10 cellular contexts compared by ENCODE assay signal in genomic region chr1:226945106-226945857, GRCh38. TPM values are rescaled to one million over a fixed set of nuclear protein-coding genes. Genes with fewer than 3 reads are reported as not detected.
DNase-seq lines count a peak whose midpoint lies in the region; ATAC-seq and TF ChIP-seq lines count a peak whose summit lies in the region.
"Had no signal": no experiment of that assay in that cellular context is flagged by ENCODE, and none has a peak within 500 bp of the region (broad histone marks: within the 10 kb centered on the region; RNA-seq: fewer than 3 reads in every experiment).

No MANE protein-coding gene starts in this region.

- H3K4me1 Mint-ChIP-seq in T-helper 17 cell: peaks cover 48% of the 10 kb centered on the region

- intact Hi-C loops in thyroid gland (cut with DNase I): no loop called here

- TF ChIP-seq POLR2A in thyroid gland (IDR thresholded peaks at IDR 0.05): no peak

- H3K4me3 ChIP-seq in SJCRH30 (peak overlapping the region; percentile 28), thyroid gland (replicated peaks in 1 of 3) (no peak overlapping the region)
- H3K4me3 ChIP-seq: HAP-1 had no signal

- DNase-seq in NCI-H748 (lab: John Stamatoyannopoulos, UW; ENCODE audit: unreplicated experiment) (peak; percentile 74), NCI-H748 treated with DMSO at 0.1 percent for 48 hours (lab: John Stamatoyannopoulos, UW) (no peak), SJCRH30 (peak; percentile 77 to 81), left lobe of liver (ENCODE audit: low spot score) (peak; percentile 90), thyroid gland (peak; percentile 49 to 57), LoVo (ENCODE audit: low spot score) (no peak), T-helper 17 cell (no peak), anterior cingulate cortex (lab: John Stamatoyannopoulos, UW) (no peak)
- DNase-seq: SW 1271 had no signal

- H3K4me1 ChIP-seq in SJCRH30 (peaks cover 14% of the 10 kb centered on the region), thyroid gland (peaks cover 20 to 46% of the 10 kb centered on the region in 2 donors)

- no peaks in the 10 kb centered on the region for H3K36me3 Mint-ChIP-seq in T-helper 17 cell (ENCODE audit: low read depth)

- H3K27ac Mint-ChIP-seq in T-helper 17 cell: no peak overlapping the region

- H3K27ac ChIP-seq in SJCRH30 (peak overlapping the region; percentile 2; the same call in 1 of the 2 replicates), thyroid gland (peak overlapping the region in 2 of 3 donors; percentile 29 to 52)

- H3K9me3 ChIP-seq in SJCRH30 (replicated peaks) (no peaks in the 10 kb centered on the region), thyroid gland (no peaks in the 10 kb centered on the region), T-helper 17 cell (ENCODE audit: control insufficient read depth, low read length, poor library complexity, severe bottlenecking) (no peaks in the 10 kb centered on the region)
- H3K9me3 ChIP-seq: HAP-1 had no signal

- H3K27me3 Mint-ChIP-seq in T-helper 17 cell: no peaks in the 10 kb centered on the region

- TF ChIP-seq CTCF in thyroid gland (IDR thresholded peaks at IDR 0.05): no peak

- ATAC-seq in left lobe of liver: peak; percentile 77
- no peak for ATAC-seq in T-helper 17 cell

- H3K36me3 ChIP-seq in SJCRH30 (no peaks in the 10 kb centered on the region), thyroid gland (no peaks in the 10 kb centered on the region)
- H3K36me3 ChIP-seq: HAP-1 had no signal

- H3K4me3 Mint-ChIP-seq in T-helper 17 cell: no peak overlapping the region

- H3K27me3 ChIP-seq in SJCRH30: no peaks in the 10 kb centered on the region
- no peaks in the 10 kb centered on the region for H3K27me3 ChIP-seq in thyroid gland

- WGBS in thyroid gland, 2 donors: 40 to 50% methylated on average over 16 to 19 of the region's 19 CpGs

RNA-seq across cellular contexts. Expression of gene COQ8A, which starts 5.2 kb away (rescaled TPM):
- 24.0 and 26.9 TPM in 2 replicates for total RNA-seq in SJCRH30 (2014; rRNA removed; shearing (Covaris generic))
- total RNA-seq in left lobe of liver (87.3 TPM), thyroid gland (10 to 100 TPM; 25.1 to 35.9 (median 30.1) TPM), T-helper 17 cell (10 to 100 TPM; 30.7 to 37.3 TPM)

Comparison
In these comparisons a context has a peak if more than half of its experiments do, and no peak if none do; other contexts are left out.
1. DNase-seq: peak in NCI-H748 (single experiment), SJCRH30 (2 of 2), left lobe of liver (single experiment) and thyroid gland (2 of 2); none in NCI-H748 treated with DMSO at 0.1 percent for 48 hours (single experiment), LoVo (single experiment), T-helper 17 cell (0 of 3) and anterior cingulate cortex (0 of 58).